Comparison of ENCODE assay signal across 18 cellular contexts in the genomic region with DNA sequence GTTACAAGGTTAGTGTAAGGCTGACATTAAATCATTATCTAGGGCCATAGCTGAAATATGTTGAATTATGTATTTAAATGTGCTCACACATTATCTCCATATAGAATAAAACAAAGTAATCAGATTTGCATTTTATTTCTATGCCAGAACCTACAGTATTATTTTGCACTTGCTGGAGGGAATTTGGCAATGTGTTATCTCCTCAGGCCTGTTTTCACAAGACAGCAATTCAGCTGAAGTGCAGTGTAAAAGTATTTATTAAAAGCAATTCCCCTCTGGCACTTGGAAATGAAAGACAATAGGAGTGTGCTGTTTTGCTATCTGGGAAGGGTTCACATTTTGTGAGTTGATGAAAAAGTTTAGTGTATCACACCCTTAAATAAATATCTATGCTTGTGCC.
A peak's percentile ranks its signal among the peaks of the same experiment; 100 is the strongest.
DNase-seq lines count a peak whose midpoint lies in the region; ATAC-seq and TF ChIP-seq lines count a peak whose summit lies in the region.
"Had no signal": no experiment of that assay in that cellular context is flagged by ENCODE, and none has a peak within 500 bp of the region (broad histone marks: within the 10 kb centered on the region; RNA-seq: fewer than 3 reads in every experiment).

No MANE protein-coding gene starts in this region.

- H3K27ac ChIP-seq in GM23338 (ENCODE audit: low read depth) (no peak overlapping the region), SK-N-MC (peak overlapping the region; percentile 16), parathyroid adenoma (no peak overlapping the region), heart right ventricle (no peak overlapping the region)
- H3K27ac ChIP-seq: BLaER1 had no signal

- TF ChIP-seq CTCF in GM23338 (conservative IDR thresholded peaks at IDR 0.05; ENCODE audit: low read depth in 2 of 2) (no peak), parathyroid adenoma (IDR thresholded peaks at IDR 0.05) (no peak), heart right ventricle (IDR thresholded peaks at IDR 0.05) (no peak)

- H3K4me2 ChIP-seq in GM23338 (no peak overlapping the region), parathyroid adenoma (ENCODE audit: low read length) (no peak overlapping the region)
- H3K4me2 ChIP-seq: BLaER1 had no signal

- H3K36me3 ChIP-seq in GM23338 (ENCODE audit: insufficient read depth): no peaks in the 10 kb centered on the region
- H3K36me3 ChIP-seq in SK-N-MC (ENCODE audit: insufficient read depth, low read length): no peaks in the 10 kb centered on the region
- H3K36me3 ChIP-seq in parathyroid adenoma (ENCODE audit: control insufficient read depth, insufficient read depth, low read length): no peaks in the 10 kb centered on the region
- H3K36me3 ChIP-seq in heart right ventricle: no peaks in the 10 kb centered on the region
- H3K36me3 ChIP-seq: BE2C, BLaER1 had no signal

- H3K9me3 Mint-ChIP-seq in GM23338: no peaks in the 10 kb centered on the region

- DNase-seq in GM23338 (ENCODE audit: low spot score) (no peak), SK-N-MC (ENCODE audit: low read depth, low spot score) (no peak), heart right ventricle (no peak)
- DNase-seq: 8988T; ACHN; BE2C; C1 segment of cervical spinal cord; Caco-2; Calu3; CD4-positive, alpha-beta memory T cell; CD4-positive, CD25-positive, alpha-beta regulatory T cell; CD8-positive, alpha-beta memory T cell; DMS79 treated with DMSO at 0.1 percent for 48 hours; GF-D8 had no signal

- peaks cover 7% of the 10 kb centered on the region; the same call in 2 of the 3 replicates for H3K4me1 Mint-ChIP-seq in GM23338
- H3K4me1 Mint-ChIP-seq: CD14-positive monocyte; CD4-positive, alpha-beta memory T cell; CD4-positive, CD25-positive, alpha-beta regulatory T cell; CD8-positive, alpha-beta memory T cell had no signal

- no peaks in the 10 kb centered on the region for H3K27me3 ChIP-seq in GM23338 (ENCODE audit: insufficient read depth)
- H3K27me3 ChIP-seq in parathyroid adenoma (ENCODE audit: control insufficient read depth, insufficient read depth, low read length): no peaks in the 10 kb centered on the region
- no peaks in the 10 kb centered on the region for H3K27me3 ChIP-seq in heart right ventricle
- H3K27me3 ChIP-seq: BE2C, BLaER1 had no signal

- H3K4me3 ChIP-seq in GM23338 (no peak overlapping the region), SK-N-MC (peak overlapping the region; percentile 4; the same call in 1 of the 2 replicates), parathyroid adenoma (ENCODE audit: low read depth, low read length) (no peak overlapping the region), heart right ventricle (no peak overlapping the region)
- H3K4me3 ChIP-seq: BLaER1 had no signal

- H3K9me3 ChIP-seq in SK-N-MC (ENCODE audit: low read depth, low read length) (no peaks in the 10 kb centered on the region), parathyroid adenoma (ENCODE audit: control insufficient read depth, low read length) (no peaks in the 10 kb centered on the region), heart right ventricle (no peaks in the 10 kb centered on the region)
- H3K9me3 ChIP-seq: BE2C, BLaER1, Caco-2 had no signal

- 0 out of 2 replicates have a peak, but pooled peaks cover 4% of the 10 kb centered on the region for H3K9me2 ChIP-seq in GM23338 (ENCODE audit: insufficient read depth)

- peak overlapping the region; percentile 70 for H2AFZ ChIP-seq in GM23338
- peak overlapping the region; percentile 4 for H2AFZ ChIP-seq in parathyroid adenoma

- no peak overlapping the region for H3K4me3 Mint-ChIP-seq in GM23338
- H3K4me3 Mint-ChIP-seq: CD14-positive monocyte; CD4-positive, alpha-beta memory T cell; CD4-positive, CD25-positive, alpha-beta regulatory T cell; CD8-positive, alpha-beta memory T cell had no signal

- H3K27me3 Mint-ChIP-seq in GM23338 (ENCODE audit: insufficient read depth, low read depth, poor library complexity): peaks cover 1% of the 10 kb centered on the region
- H3K27me3 Mint-ChIP-seq: CD4-positive, CD25-positive, alpha-beta regulatory T cell; CD8-positive, alpha-beta memory T cell had no signal

- H3K27ac Mint-ChIP-seq in GM23338: no peak overlapping the region
- H3K27ac Mint-ChIP-seq: CD14-positive monocyte; CD4-positive, alpha-beta memory T cell; CD4-positive, CD25-positive, alpha-beta regulatory T cell; CD8-positive, alpha-beta memory T cell had no signal

- H4K20me1 ChIP-seq in GM23338 (replicated peaks; ENCODE audit: insufficient read depth): no peaks in the 10 kb centered on the region
- H4K20me1 ChIP-seq: BLaER1 had no signal

- H3K4me1 ChIP-seq in GM23338 (ENCODE audit: insufficient read depth) (no peaks in the 10 kb centered on the region), parathyroid adenoma (no peaks in the 10 kb centered on the region), heart right ventricle (no peaks in the 10 kb centered on the region)
- H3K4me1 ChIP-seq: BE2C, BLaER1, Caco-2 had no signal

- no peaks in the 10 kb centered on the region for H3K36me3 Mint-ChIP-seq in GM23338 (ENCODE audit: low read depth)
- H3K36me3 Mint-ChIP-seq: CD14-positive monocyte; CD4-positive, alpha-beta memory T cell; CD4-positive, CD25-positive, alpha-beta regulatory T cell; CD8-positive, alpha-beta memory T cell had no signal

- H3F3A ChIP-seq in GM23338 (replicated peaks; ENCODE audit: low read depth): no peaks in the 10 kb centered on the region

- intact Hi-C loops in heart right ventricle (cut with DNase I): no loop called here

- H3K79me2 ChIP-seq in GM23338 (replicated peaks; ENCODE audit: insufficient read depth): no peaks in the 10 kb centered on the region
- H3K79me2 ChIP-seq in parathyroid adenoma: no peaks in the 10 kb centered on the region

- ATAC-seq in GM23338 (no peak), heart right ventricle (no peak), GM21737 (IDR thresholded peaks at IDR 0.05; ENCODE audit: unreplicated experiment) (no peak)

- H3K9ac ChIP-seq in SK-N-MC (ENCODE audit: insufficient read length) (no peak overlapping the region), parathyroid adenoma (no peak overlapping the region)
- H3K9ac ChIP-seq: BLaER1 had no signal

TF ChIP-seq in GM23338, 12 proteins besides CTCF, POLR2A, EP300 and RAD21 (continues in another document):
- TF ChIP-seq NANOG (IDR thresholded peaks at IDR 0.05; ENCODE audit: borderline replicate concordance) (no peak), CREB1 (CRISPR knock-in tag; IDR thresholded peaks at IDR 0.05; ENCODE audit: low read depth) (no peak), STAT1 (IDR thresholded peaks at IDR 0.05; ENCODE audit: unreplicated experiment) (no peak), EZH2 (IDR thresholded peaks at IDR 0.05; ENCODE audit: low read depth, unreplicated experiment) (no peak), POLR2AphosphoS5 (IDR thresholded peaks at IDR 0.05; ENCODE audit: low read depth) (no peak), ZNF331 (CRISPR knock-in tag; IDR thresholded peaks at IDR 0.05; ENCODE audit: low read depth) (no peak), EZH2phosphoT487 (IDR thresholded peaks at IDR 0.05; ENCODE audit: unreplicated experiment) (no peak), ZNF114 (CRISPR knock-in tag; IDR thresholded peaks at IDR 0.05) (no peak), JUNB (IDR thresholded peaks at IDR 0.05; ENCODE audit: unreplicated experiment) (no peak)
- TF ChIP-seq, protein P1, sequence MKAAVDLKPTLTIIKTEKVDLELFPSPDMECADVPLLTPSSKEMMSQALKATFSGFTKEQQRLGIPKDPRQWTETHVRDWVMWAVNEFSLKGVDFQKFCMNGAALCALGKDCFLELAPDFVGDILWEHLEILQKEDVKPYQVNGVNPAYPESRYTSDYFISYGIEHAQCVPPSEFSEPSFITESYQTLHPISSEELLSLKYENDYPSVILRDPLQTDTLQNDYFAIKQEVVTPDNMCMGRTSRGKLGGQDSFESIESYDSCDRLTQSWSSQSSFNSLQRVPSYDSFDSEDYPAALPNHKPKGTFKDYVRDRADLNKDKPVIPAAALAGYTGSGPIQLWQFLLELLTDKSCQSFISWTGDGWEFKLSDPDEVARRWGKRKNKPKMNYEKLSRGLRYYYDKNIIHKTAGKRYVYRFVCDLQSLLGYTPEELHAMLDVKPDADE (IDR thresholded peaks at IDR 0.05): no peak
- TF ChIP-seq, protein P2, sequence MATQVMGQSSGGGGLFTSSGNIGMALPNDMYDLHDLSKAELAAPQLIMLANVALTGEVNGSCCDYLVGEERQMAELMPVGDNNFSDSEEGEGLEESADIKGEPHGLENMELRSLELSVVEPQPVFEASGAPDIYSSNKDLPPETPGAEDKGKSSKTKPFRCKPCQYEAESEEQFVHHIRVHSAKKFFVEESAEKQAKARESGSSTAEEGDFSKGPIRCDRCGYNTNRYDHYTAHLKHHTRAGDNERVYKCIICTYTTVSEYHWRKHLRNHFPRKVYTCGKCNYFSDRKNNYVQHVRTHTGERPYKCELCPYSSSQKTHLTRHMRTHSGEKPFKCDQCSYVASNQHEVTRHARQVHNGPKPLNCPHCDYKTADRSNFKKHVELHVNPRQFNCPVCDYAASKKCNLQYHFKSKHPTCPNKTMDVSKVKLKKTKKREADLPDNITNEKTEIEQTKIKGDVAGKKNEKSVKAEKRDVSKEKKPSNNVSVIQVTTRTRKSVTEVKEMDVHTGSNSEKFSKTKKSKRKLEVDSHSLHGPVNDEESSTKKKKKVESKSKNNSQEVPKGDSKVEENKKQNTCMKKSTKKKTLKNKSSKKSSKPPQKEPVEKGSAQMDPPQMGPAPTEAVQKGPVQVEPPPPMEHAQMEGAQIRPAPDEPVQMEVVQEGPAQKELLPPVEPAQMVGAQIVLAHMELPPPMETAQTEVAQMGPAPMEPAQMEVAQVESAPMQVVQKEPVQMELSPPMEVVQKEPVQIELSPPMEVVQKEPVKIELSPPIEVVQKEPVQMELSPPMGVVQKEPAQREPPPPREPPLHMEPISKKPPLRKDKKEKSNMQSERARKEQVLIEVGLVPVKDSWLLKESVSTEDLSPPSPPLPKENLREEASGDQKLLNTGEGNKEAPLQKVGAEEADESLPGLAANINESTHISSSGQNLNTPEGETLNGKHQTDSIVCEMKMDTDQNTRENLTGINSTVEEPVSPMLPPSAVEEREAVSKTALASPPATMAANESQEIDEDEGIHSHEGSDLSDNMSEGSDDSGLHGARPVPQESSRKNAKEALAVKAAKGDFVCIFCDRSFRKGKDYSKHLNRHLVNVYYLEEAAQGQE (IDR thresholded peaks at IDR 0.05; ENCODE audit: unreplicated experiment): no peak
